In the genomic region with DNA sequence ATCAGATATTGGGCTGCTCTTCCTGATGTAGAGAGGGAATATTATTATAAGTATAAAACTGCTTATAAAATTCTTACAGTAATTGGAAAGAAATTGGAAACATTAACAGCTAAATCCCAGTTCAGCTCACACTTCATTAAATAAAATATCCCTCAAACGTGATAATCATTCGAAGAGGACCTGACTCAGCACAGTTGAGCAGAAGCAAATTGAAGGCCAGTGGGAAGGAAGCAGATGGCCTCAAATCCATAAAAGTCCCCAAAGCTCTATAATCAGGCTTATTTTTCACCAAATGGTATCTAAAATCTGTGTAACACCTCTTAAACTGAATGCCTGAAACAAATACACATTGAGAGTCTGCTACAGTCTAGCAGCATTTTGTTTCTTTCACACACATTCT, we compare ENCODE assay signal across 21 cellular contexts.
A peak's percentile ranks its signal among the peaks of the same experiment; 100 is the strongest.
DNase-seq lines count a peak whose midpoint lies in the region; ATAC-seq, FAIRE-seq and TF ChIP-seq lines count a peak whose summit lies in the region.
"Had no signal": no experiment of that assay in that cellular context is flagged by ENCODE, and none has a peak within 500 bp of the region (broad histone marks: within the 10 kb centered on the region; RNA-seq: fewer than 3 reads in every experiment).

No MANE protein-coding gene starts in this region.

- H3K27ac ChIP-seq in WERI-Rb-1 (peak overlapping the region; percentile 31; the same call in 1 of the 2 replicates), body of pancreas (peak overlapping the region in 3 of 4 donors; percentile 45 to 64 (median 53)), pancreas (no peak overlapping the region), SK-N-SH (ENCODE audit: low read depth in 2 of 2, low read length in 1 of 2) (no peak overlapping the region)
- H3K27ac ChIP-seq: 22Rv1; A549; BLaER1 treated with 17β-estradiol and CSF1 and Interleukin-3, amounts not matched to agents 10 nM and 100 nM; C4-2B had no signal

- H3K9me3 ChIP-seq in WERI-Rb-1 (ENCODE audit: severe bottlenecking) (no peaks in the 10 kb centered on the region), body of pancreas (no peaks in the 10 kb centered on the region), pancreas (no peaks in the 10 kb centered on the region), SK-N-SH (no peaks in the 10 kb centered on the region)
- H3K9me3 ChIP-seq: A549, Caco-2 had no signal

- 14 to 28% methylated on average over 2 of the region's 2 CpGs for WGBS in body of pancreas, 2 donors
- WGBS in pancreas, 2 donors, result 16 to 26% methylated on average over 2 of the region's 2 CpGs
- WGBS in SK-N-SH (ENCODE audit: low lambda C conversion rate), result 65% methylated on average over 2 of the region's 2 CpGs

- H3K9ac ChIP-seq in SK-N-SH, result no peak overlapping the region
- H3K9ac ChIP-seq: BLaER1 treated with 17β-estradiol and CSF1 and Interleukin-3, amounts not matched to agents 10 nM and 100 nM had no signal

- no peak for FAIRE-seq in pancreas (lab: Jason Lieb, UNC)
- FAIRE-seq: A549, D721Med, G401.6, GM12891 had no signal

- TF ChIP-seq RAD21 in SK-N-SH (IDR thresholded peaks at IDR 0.05; ENCODE audit: low read length), result no peak

- H2AFZ ChIP-seq in SK-N-SH (ENCODE audit: low read depth), result no peak overlapping the region

- TF ChIP-seq EP300 in SK-N-SH (IDR thresholded peaks at IDR 0.05; ENCODE audit: borderline replicate concordance in 1 of 2, low read depth in 1 of 2, low read length in 1 of 2), result no peak

- peaks cover 17% of the 10 kb centered on the region for H3K4me1 ChIP-seq in body of pancreas
- peaks cover 0 to 6% (median 0%) of the 10 kb centered on the region in 3 donors for H3K4me1 ChIP-seq in pancreas
- no peaks in the 10 kb centered on the region for H3K4me1 ChIP-seq in SK-N-SH (ENCODE audit: control insufficient read depth in 1 of 2, insufficient read depth in 2 of 2, low read depth in 1 of 2, low read length in 1 of 2)
- H3K4me1 ChIP-seq: A549; BLaER1 treated with 17β-estradiol and CSF1 and Interleukin-3, amounts not matched to agents 10 nM and 100 nM; Caco-2 had no signal

- CTCF ChIA-PET in SK-N-SH (lab: Yijun Ruan, JAX), result interaction anchor here (1.6 kb wide), 1 partner anchor 42 kb away, joined by 5 read pairs; no protein-coding TSS in a partner anchor

- intact Hi-C loops in body of pancreas (cut with DNase I) (no loop called here), pancreas (cut with DNase I) (no loop called here)

- H3K27me3 ChIP-seq in WERI-Rb-1 (ENCODE audit: insufficient read depth, low read depth, severe bottlenecking) (no peaks in the 10 kb centered on the region), body of pancreas (no peaks in the 10 kb centered on the region), pancreas (no peaks in the 10 kb centered on the region), SK-N-SH (ENCODE audit: insufficient read depth) (no peaks in the 10 kb centered on the region)
- H3K27me3 ChIP-seq: BLaER1 treated with 17β-estradiol and CSF1 and Interleukin-3, amounts not matched to agents 10 nM and 100 nM had no signal

- peak; percentile 66 for ATAC-seq in body of pancreas
- peak; percentile 58 to 77 (median 67) for ATAC-seq in pancreas
- no peak for ATAC-seq in GM18907 (IDR thresholded peaks at IDR 0.05; ENCODE audit: unreplicated experiment)
- no peak for ATAC-seq in HG02588 (IDR thresholded peaks at IDR 0.05; ENCODE audit: unreplicated experiment)
- ATAC-seq: A549; CD8-positive, alpha-beta T cell had no signal

- DNase-seq in NCI-H524 (lab: John Stamatoyannopoulos, UW), result peak; percentile 49 to 66
- DNase-seq in WERI-Rb-1, result no peak
- DNase-seq in body of pancreas, result no peak
- DNase-seq in pancreas, result no peak
- no peak for DNase-seq in SK-N-SH
- DNase-seq: AML-193; Caco-2; Calu3; CD4-positive, alpha-beta T cell; CD8-positive, alpha-beta T cell; DMS79 treated with DMSO at 0.1 percent for 48 hours; GF-D8 had no signal

- H4K20me1 ChIP-seq in SK-N-SH (ENCODE audit: insufficient read depth), result no peaks in the 10 kb centered on the region
- H4K20me1 ChIP-seq: BLaER1 treated with 17β-estradiol and CSF1 and Interleukin-3, amounts not matched to agents 10 nM and 100 nM had no signal

- H3F3A ChIP-seq in SK-N-SH (replicated peaks; ENCODE audit: insufficient read depth), result no peaks in the 10 kb centered on the region

- H3K36me3 ChIP-seq in WERI-Rb-1 (no peaks in the 10 kb centered on the region), body of pancreas (replicated peaks in 1 of 2; ENCODE audit: insufficient read depth in 1 of 2, low read depth in 2 of 2) (no peaks in the 10 kb centered on the region), pancreas (no peaks in the 10 kb centered on the region), SK-N-SH (replicated peaks in 1 of 2; ENCODE audit: control insufficient read depth in 1 of 2, insufficient read depth in 2 of 2, low read length in 1 of 2) (no peaks in the 10 kb centered on the region)
- H3K36me3 ChIP-seq: BLaER1 treated with 17β-estradiol and CSF1 and Interleukin-3, amounts not matched to agents 10 nM and 100 nM had no signal

- no peak for TF ChIP-seq POLR2A in body of pancreas (IDR thresholded peaks at IDR 0.05)

- TF ChIP-seq CTCF in WERI-Rb-1 (IDR thresholded peaks at IDR 0.05; ENCODE audit: low read depth, low read length), result no peak
- no peak for TF ChIP-seq CTCF in body of pancreas (IDR thresholded peaks at IDR 0.05)
- no peak for TF ChIP-seq CTCF in pancreas (IDR thresholded peaks at IDR 0.05)
- TF ChIP-seq CTCF in SK-N-SH (IDR thresholded peaks at IDR 0.05), result no peak

- no peaks in the 10 kb centered on the region for H3K79me2 ChIP-seq in SK-N-SH (ENCODE audit: insufficient read depth)

- H3K4me2 ChIP-seq in SK-N-SH, result no peak overlapping the region
- H3K4me2 ChIP-seq: A549; BLaER1 treated with 17β-estradiol and CSF1 and Interleukin-3, amounts not matched to agents 10 nM and 100 nM had no signal

- POLR2A ChIA-PET in SK-N-SH (lab: Yijun Ruan, JAX), result no interaction called here

- H3K4me3 ChIP-seq in WERI-Rb-1 (ENCODE audit: low read depth, low read length) (no peak overlapping the region), body of pancreas (no peak overlapping the region), pancreas (no peak overlapping the region), SK-N-SH (ENCODE audit: low read depth in 2 of 2, low read length in 1 of 2) (no peak overlapping the region)
- H3K4me3 ChIP-seq: A549; BLaER1 treated with 17β-estradiol and CSF1 and Interleukin-3, amounts not matched to agents 10 nM and 100 nM had no signal

- H3K9me2 ChIP-seq in SK-N-SH, result 0 out of 2 replicates have a peak, but pooled peaks cover 3% of the 10 kb centered on the region

TF ChIP-seq in SK-N-SH, 30 proteins besides CTCF, POLR2A, EP300 and RAD21 (continues in another document):
- TF ChIP-seq NFIC (IDR thresholded peaks at IDR 0.05; ENCODE audit: borderline replicate concordance) (no peak), POLR2AphosphoS5 (IDR thresholded peaks at IDR 0.05; ENCODE audit: low read depth, low read length) (no peak), CHD2 (IDR thresholded peaks at IDR 0.05; ENCODE audit: low read length, partially characterized antibody) (no peak), TCF12 (IDR thresholded peaks at IDR 0.05) (no peak), RCOR1 (IDR thresholded peaks at IDR 0.05; ENCODE audit: low read length) (no peak), SMC3 (IDR thresholded peaks at IDR 0.05; ENCODE audit: low read depth, low read length) (no peak), FOSL2 (IDR thresholded peaks at IDR 0.05; ENCODE audit: borderline replicate concordance, low read depth) (no peak), MAX (IDR thresholded peaks at IDR 0.05; ENCODE audit: low read depth) (no peak), EZH2phosphoT487 (IDR thresholded peaks at IDR 0.05; ENCODE audit: borderline replicate concordance, low read depth) (no peak), GATA2 (CRISPR knock-in tag; IDR thresholded peaks at IDR 0.05) (no peak), MEF2A (IDR thresholded peaks at IDR 0.05; ENCODE audit: borderline replicate concordance, low read depth) (no peak), FOXM1 (IDR thresholded peaks at IDR 0.05; ENCODE audit: low read depth) (no peak), NRF1 (IDR thresholded peaks at IDR 0.05; ENCODE audit: low read depth, low read length) (no peak), YY1 (IDR thresholded peaks at IDR 0.05; ENCODE audit: low read depth) (no peak), JUND (IDR thresholded peaks at IDR 0.05) (no peak), TEAD4 (IDR thresholded peaks at IDR 0.05; ENCODE audit: borderline replicate concordance, insufficient read depth) (no peak)
- TF ChIP-seq, protein P1, sequence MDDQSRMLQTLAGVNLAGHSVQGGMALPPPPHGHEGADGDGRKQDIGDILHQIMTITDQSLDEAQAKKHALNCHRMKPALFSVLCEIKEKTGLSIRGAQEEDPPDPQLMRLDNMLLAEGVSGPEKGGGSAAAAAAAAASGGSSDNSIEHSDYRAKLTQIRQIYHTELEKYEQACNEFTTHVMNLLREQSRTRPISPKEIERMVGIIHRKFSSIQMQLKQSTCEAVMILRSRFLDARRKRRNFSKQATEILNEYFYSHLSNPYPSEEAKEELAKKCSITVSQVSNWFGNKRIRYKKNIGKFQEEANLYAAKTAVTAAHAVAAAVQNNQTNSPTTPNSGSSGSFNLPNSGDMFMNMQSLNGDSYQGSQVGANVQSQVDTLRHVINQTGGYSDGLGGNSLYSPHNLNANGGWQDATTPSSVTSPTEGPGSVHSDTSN (IDR thresholded peaks at IDR 0.05), result no peak
- TF ChIP-seq, protein P2, sequence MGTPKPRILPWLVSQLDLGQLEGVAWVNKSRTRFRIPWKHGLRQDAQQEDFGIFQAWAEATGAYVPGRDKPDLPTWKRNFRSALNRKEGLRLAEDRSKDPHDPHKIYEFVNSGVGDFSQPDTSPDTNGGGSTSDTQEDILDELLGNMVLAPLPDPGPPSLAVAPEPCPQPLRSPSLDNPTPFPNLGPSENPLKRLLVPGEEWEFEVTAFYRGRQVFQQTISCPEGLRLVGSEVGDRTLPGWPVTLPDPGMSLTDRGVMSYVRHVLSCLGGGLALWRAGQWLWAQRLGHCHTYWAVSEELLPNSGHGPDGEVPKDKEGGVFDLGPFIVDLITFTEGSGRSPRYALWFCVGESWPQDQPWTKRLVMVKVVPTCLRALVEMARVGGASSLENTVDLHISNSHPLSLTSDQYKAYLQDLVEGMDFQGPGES (IDR thresholded peaks at IDR 0.05; ENCODE audit: low read depth, low read length), result no peak

Comparison
In these comparisons a context has a peak if more than half of its experiments do, and no peak if none do; other contexts are left out.
1. DNase-seq: peak in NCI-H524 (2 of 2); none in WERI-Rb-1 (single experiment), body of pancreas (0 of 4), pancreas (0 of 6) and SK-N-SH (single experiment).
2. H3K27ac ChIP-seq: peak in WERI-Rb-1 (single experiment) and body of pancreas (3 of 4); none in pancreas (0 of 4) and SK-N-SH (0 of 2).
3. ATAC-seq: peak in body of pancreas (single experiment) and pancreas (4 of 4); none in GM18907 (single experiment) and HG02588 (single experiment).